23 cellular contexts compared by ENCODE assay signal in genomic region chr10:28560617-28561016, GRCh38. TPM values are rescaled to one million over a fixed set of nuclear protein-coding genes. Genes with fewer than 3 reads are reported as not detected.
A peak's percentile ranks its signal among the peaks of the same experiment; 100 is the strongest.
DNase-seq lines count a peak whose midpoint lies in the region; ATAC-seq, FAIRE-seq and TF ChIP-seq lines count a peak whose summit lies in the region.
"Had no signal": no experiment of that assay in that cellular context is flagged by ENCODE, and none has a peak within 500 bp of the region (broad histone marks: within the 10 kb centered on the region; RNA-seq: fewer than 3 reads in every experiment).

No MANE protein-coding gene starts in this region.

- peaks cover 80% of the 10 kb centered on the region for H3K4me1 Mint-ChIP-seq in stimulated activated naive CD8-positive, alpha-beta T cell treated with anti-CD3 and anti-CD28 coated beads, Interleukin-15, Interleukin-2, amounts not matched to agents 100 ng/mL and 50 ng/mL, for 24 hours (ENCODE audit: low read depth)
- H3K4me1 Mint-ChIP-seq in astrocyte (ENCODE audit: low read depth, unreplicated experiment), result peaks cover 50% of the 10 kb centered on the region
- H3K4me1 Mint-ChIP-seq in naive thymus-derived CD8-positive, alpha-beta T cell, result peaks cover 34 to 89% (median 79%) of the 10 kb centered on the region in 4 donors
- peaks cover 24% of the 10 kb centered on the region for H3K4me1 Mint-ChIP-seq in activated naive CD4-positive, alpha-beta T cell treated with anti-CD3 and anti-CD28 coated beads, Interleukin-2, amount 10 ng/mL, durations not matched to agents 7 days and 5 days
- H3K4me1 Mint-ChIP-seq in activated CD8-positive, alpha-beta memory T cell treated with anti-CD3 and anti-CD28 coated beads, Interleukin-2, amount 10 ng/mL, durations not matched to agents 7 days and 5 days, result peaks cover 50% of the 10 kb centered on the region

- peaks cover 96% of the 10 kb centered on the region for H4K20me1 ChIP-seq in astrocyte (ENCODE audit: insufficient read depth, low read length)

- no peaks in the 10 kb centered on the region for H3K27me3 ChIP-seq in astrocyte (ENCODE audit: insufficient read depth, low read length)
- H3K27me3 ChIP-seq: uterus had no signal

- H3K4me3 ChIP-seq in astrocyte (ENCODE audit: insufficient read depth, low read depth, low read length), result no peak overlapping the region
- H3K4me3 ChIP-seq: skin epidermis, uterus had no signal

- TF ChIP-seq CTCF in astrocyte (IDR thresholded peaks at IDR 0.05; ENCODE audit: insufficient read depth, low read depth, low read length), result no peak

- H3K9me3 ChIP-seq in astrocyte (ENCODE audit: insufficient read depth, low read depth, low read length), result no peaks in the 10 kb centered on the region
- H3K9me3 ChIP-seq: uterus had no signal

- no peak for ATAC-seq in stimulated activated naive CD8-positive, alpha-beta T cell treated with anti-CD3 and anti-CD28 coated beads, Interleukin-15, Interleukin-2, amounts not matched to agents 100 U/mL and 50 U/mL, for 24 hours
- peak; percentile 21 to 50 for ATAC-seq in naive thymus-derived CD8-positive, alpha-beta T cell
- ATAC-seq in activated CD8-positive, alpha-beta memory T cell treated with anti-CD3 and anti-CD28 coated beads, Interleukin-2, amount 10 ng/mL, durations not matched to agents 7 days and 5 days, result no peak
- ATAC-seq: activated CD4-positive, alpha-beta T cell treated with anti-CD3 and anti-CD28 coated beads for 36 hours had no signal

- H3K9me3 Mint-ChIP-seq in stimulated activated naive CD8-positive, alpha-beta T cell treated with anti-CD3 and anti-CD28 coated beads, Interleukin-15, Interleukin-2, amounts not matched to agents 100 ng/mL and 50 ng/mL, for 24 hours, result no peaks in the 10 kb centered on the region
- H3K9me3 Mint-ChIP-seq in astrocyte (ENCODE audit: unreplicated experiment), result no peaks in the 10 kb centered on the region
- H3K9me3 Mint-ChIP-seq in naive thymus-derived CD8-positive, alpha-beta T cell, result no peaks in the 10 kb centered on the region
- no peaks in the 10 kb centered on the region for H3K9me3 Mint-ChIP-seq in activated naive CD4-positive, alpha-beta T cell treated with anti-CD3 and anti-CD28 coated beads, Interleukin-2, amount 10 ng/mL, durations not matched to agents 7 days and 5 days
- H3K9me3 Mint-ChIP-seq in activated CD8-positive, alpha-beta memory T cell treated with anti-CD3 and anti-CD28 coated beads, Interleukin-2, amount 10 ng/mL, durations not matched to agents 7 days and 5 days (ENCODE audit: low read depth), result no peaks in the 10 kb centered on the region
- H3K9me3 Mint-ChIP-seq: CD4-positive, alpha-beta T cell; naive B cell had no signal

- no peaks in the 10 kb centered on the region for H3K27me3 Mint-ChIP-seq in stimulated activated naive CD8-positive, alpha-beta T cell treated with anti-CD3 and anti-CD28 coated beads, Interleukin-15, Interleukin-2, amounts not matched to agents 100 ng/mL and 50 ng/mL, for 24 hours
- no peaks in the 10 kb centered on the region for H3K27me3 Mint-ChIP-seq in astrocyte (ENCODE audit: low read depth, unreplicated experiment)
- H3K27me3 Mint-ChIP-seq in naive thymus-derived CD8-positive, alpha-beta T cell, result no peaks in the 10 kb centered on the region
- no peaks in the 10 kb centered on the region for H3K27me3 Mint-ChIP-seq in activated naive CD4-positive, alpha-beta T cell treated with anti-CD3 and anti-CD28 coated beads, Interleukin-2, amount 10 ng/mL, durations not matched to agents 7 days and 5 days
- H3K27me3 Mint-ChIP-seq in activated CD8-positive, alpha-beta memory T cell treated with anti-CD3 and anti-CD28 coated beads, Interleukin-2, amount 10 ng/mL, durations not matched to agents 7 days and 5 days, result no peaks in the 10 kb centered on the region
- H3K27me3 Mint-ChIP-seq: activated CD4-positive, alpha-beta T cell treated with anti-CD3 and anti-CD28 coated beads for 36 hours; CD4-positive, alpha-beta T cell; naive B cell had no signal

- peak overlapping the region; percentile 6 for H3K27ac Mint-ChIP-seq in stimulated activated naive CD8-positive, alpha-beta T cell treated with anti-CD3 and anti-CD28 coated beads, Interleukin-15, Interleukin-2, amounts not matched to agents 100 ng/mL and 50 ng/mL, for 24 hours
- peak overlapping the region; percentile 19 for H3K27ac Mint-ChIP-seq in astrocyte (ENCODE audit: unreplicated experiment)
- H3K27ac Mint-ChIP-seq in naive thymus-derived CD8-positive, alpha-beta T cell, result peak overlapping the region in 5 of 10 donors; percentile 20 to 73 (median 61)
- no peak overlapping the region for H3K27ac Mint-ChIP-seq in activated naive CD4-positive, alpha-beta T cell treated with anti-CD3 and anti-CD28 coated beads, Interleukin-2, amount 10 ng/mL, durations not matched to agents 7 days and 5 days
- no peak overlapping the region for H3K27ac Mint-ChIP-seq in activated CD8-positive, alpha-beta memory T cell treated with anti-CD3 and anti-CD28 coated beads, Interleukin-2, amount 10 ng/mL, durations not matched to agents 7 days and 5 days
- H3K27ac Mint-ChIP-seq: CD4-positive, alpha-beta T cell had no signal

- DNase-seq in stimulated activated naive CD8-positive, alpha-beta T cell treated with anti-CD3 and anti-CD28 coated beads, Interleukin-15, Interleukin-2, amounts not matched to agents 100 U/mL and 50 U/mL, for 24 hours, result no peak
- no peak for DNase-seq in astrocyte (ENCODE audit: low read depth)
- DNase-seq in naive thymus-derived CD8-positive, alpha-beta T cell, result no peak
- DNase-seq in SK-N-DZ (ENCODE audit: low spot score), result no peak
- no peak for DNase-seq in activated naive CD4-positive, alpha-beta T cell treated with anti-CD3 and anti-CD28 coated beads, Interleukin-2, amount 10 ng/mL, durations not matched to agents 7 days and 5 days
- DNase-seq in activated CD8-positive, alpha-beta memory T cell treated with anti-CD3 and anti-CD28 coated beads, Interleukin-2, amount 10 ng/mL, durations not matched to agents 7 days and 5 days, result no peak
- DNase-seq in stimulated activated CD8-positive, alpha-beta memory T cell treated with anti-CD3 and anti-CD28 coated beads, Interleukin-4, amount 100 ng/mL, for 48 hours, result no peak
- DNase-seq: activated CD4-positive, alpha-beta T cell treated with anti-CD3 and anti-CD28 coated beads for 36 hours; CD4-positive, alpha-beta T cell; erythroblast; foreskin melanocyte; Karpas-422; kidney glomerular epithelial cell; naive B cell; NCI-H1048; NCI-H2029 treated with DMSO at 0.1 percent for 48 hours; NCI-H510A; RPMI8226; stimulated activated CD4-positive, alpha-beta T cell treated with anti-CD3 and anti-CD28 coated beads, Interleukin-4, amount 100 ng/mL, for 24 hours; substantia nigra; uterus had no signal

- peaks cover 77% of the 10 kb centered on the region for H3K36me3 Mint-ChIP-seq in stimulated activated naive CD8-positive, alpha-beta T cell treated with anti-CD3 and anti-CD28 coated beads, Interleukin-15, Interleukin-2, amounts not matched to agents 100 ng/mL and 50 ng/mL, for 24 hours (ENCODE audit: low read depth)
- H3K36me3 Mint-ChIP-seq in astrocyte (ENCODE audit: low read depth, unreplicated experiment), result peaks cover 23% of the 10 kb centered on the region
- H3K36me3 Mint-ChIP-seq in naive thymus-derived CD8-positive, alpha-beta T cell, result peaks cover 4 to 86% (median 19%) of the 10 kb centered on the region in 3 donors
- H3K36me3 Mint-ChIP-seq in activated naive CD4-positive, alpha-beta T cell treated with anti-CD3 and anti-CD28 coated beads, Interleukin-2, amount 10 ng/mL, durations not matched to agents 7 days and 5 days, result peaks cover 63% of the 10 kb centered on the region
- H3K36me3 Mint-ChIP-seq in activated CD8-positive, alpha-beta memory T cell treated with anti-CD3 and anti-CD28 coated beads, Interleukin-2, amount 10 ng/mL, durations not matched to agents 7 days and 5 days, result peaks cover 64% of the 10 kb centered on the region

- H3K36me3 ChIP-seq in astrocyte (ENCODE audit: insufficient read depth, low read length), result peaks cover 14% of the 10 kb centered on the region
- H3K36me3 ChIP-seq: uterus had no signal

- H3K9ac ChIP-seq in astrocyte (ENCODE audit: low read length), result no peak overlapping the region

- no peak overlapping the region for H2AFZ ChIP-seq in astrocyte (ENCODE audit: low read depth, low read length)

- peaks cover 100% of the 10 kb centered on the region for H3K79me2 ChIP-seq in astrocyte (ENCODE audit: insufficient read depth, low read length)

- POLR2A ChIA-PET in naive thymus-derived CD8-positive, alpha-beta T cell (lab: Charles Lee), result no interaction called here

- H3K4me2 ChIP-seq in astrocyte (ENCODE audit: low read length), result no peak overlapping the region

- CTCF ChIA-PET in activated naive CD4-positive, alpha-beta T cell treated with anti-CD3 and anti-CD28 coated beads, Interleukin-2, amount 10 ng/mL, durations not matched to agents 7 days and 5 days (lab: Charles Lee), result no interaction called here
- CTCF ChIA-PET in activated CD8-positive, alpha-beta memory T cell treated with anti-CD3 and anti-CD28 coated beads, Interleukin-2, amount 10 ng/mL, durations not matched to agents 7 days and 5 days (lab: Charles Lee), result no interaction called here

- FAIRE-seq in astrocyte (lab: Jason Lieb, UNC), result no peak

- H3K4me1 ChIP-seq in astrocyte (ENCODE audit: insufficient read depth, low read length), result peaks cover 5% of the 10 kb centered on the region

- no peak overlapping the region for H3K27ac ChIP-seq in astrocyte (ENCODE audit: low read depth, low read length)
- H3K27ac ChIP-seq: uterus had no signal

- no peak overlapping the region for H3K4me3 Mint-ChIP-seq in stimulated activated naive CD8-positive, alpha-beta T cell treated with anti-CD3 and anti-CD28 coated beads, Interleukin-15, Interleukin-2, amounts not matched to agents 100 ng/mL and 50 ng/mL, for 24 hours
- no peak overlapping the region for H3K4me3 Mint-ChIP-seq in astrocyte (ENCODE audit: unreplicated experiment)
- peak overlapping the region in 5 of 10 donors; percentile 0 to 21 (median 1) for H3K4me3 Mint-ChIP-seq in naive thymus-derived CD8-positive, alpha-beta T cell
- no peak overlapping the region for H3K4me3 Mint-ChIP-seq in activated naive CD4-positive, alpha-beta T cell treated with anti-CD3 and anti-CD28 coated beads, Interleukin-2, amount 10 ng/mL, durations not matched to agents 7 days and 5 days
- no peak overlapping the region for H3K4me3 Mint-ChIP-seq in activated CD8-positive, alpha-beta memory T cell treated with anti-CD3 and anti-CD28 coated beads, Interleukin-2, amount 10 ng/mL, durations not matched to agents 7 days and 5 days
- H3K4me3 Mint-ChIP-seq: activated CD4-positive, alpha-beta T cell treated with anti-CD3 and anti-CD28 coated beads for 36 hours; CD4-positive, alpha-beta T cell had no signal

RNA-seq across cellular contexts. Expression of gene WAC, which starts 27.7 kb away (rescaled TPM):
- 112 and 123 TPM in 2 replicates for total RNA-seq in astrocyte
- 100 to 1,000 TPM; 206 to 213 TPM for total RNA-seq in naive thymus-derived CD8-positive, alpha-beta T cell
- 100 to 1,000 TPM in 1 of 3 donors, 10 to 100 TPM in 2; 84.2 to 108 (median 92.2) TPM for polyA plus RNA-seq in naive thymus-derived CD8-positive, alpha-beta T cell
- polyA plus RNA-seq in SK-N-DZ (2014; cell fraction: cytosol; rRNA removed), result 52.0 and 73.7 TPM in 2 replicates
- polyA plus RNA-seq in SK-N-DZ (2014; cell fraction: nucleus; rRNA removed), result 43.2 and 46.8 TPM in 2 replicates
- total RNA-seq in activated CD8-positive, alpha-beta memory T cell treated with anti-CD3 and anti-CD28 coated beads, Interleukin-2, amount 10 ng/mL, durations not matched to agents 7 days and 5 days, result 100 to 1,000 TPM; 128 to 141 TPM

Comparison
In these comparisons a context has a peak if more than half of its experiments do, and no peak if none do; other contexts are left out.
1. H3K27ac Mint-ChIP-seq: peak in stimulated activated naive CD8-positive, alpha-beta T cell treated with anti-CD3 and anti-CD28 coated beads, Interleukin-15, Interleukin-2, amounts not matched to agents 100 ng/mL and 50 ng/mL, for 24 hours (single experiment) and astrocyte (single experiment); none in activated naive CD4-positive, alpha-beta T cell treated with anti-CD3 and anti-CD28 coated beads, Interleukin-2, amount 10 ng/mL, durations not matched to agents 7 days and 5 days (single experiment) and activated CD8-positive, alpha-beta memory T cell treated with anti-CD3 and anti-CD28 coated beads, Interleukin-2, amount 10 ng/mL, durations not matched to agents 7 days and 5 days (single experiment).
2. ATAC-seq: peak in naive thymus-derived CD8-positive, alpha-beta T cell (2 of 2); none in stimulated activated naive CD8-positive, alpha-beta T cell treated with anti-CD3 and anti-CD28 coated beads, Interleukin-15, Interleukin-2, amounts not matched to agents 100 U/mL and 50 U/mL, for 24 hours (single experiment) and activated CD8-positive, alpha-beta memory T cell treated with anti-CD3 and anti-CD28 coated beads, Interleukin-2, amount 10 ng/mL, durations not matched to agents 7 days and 5 days (single experiment).